In the genomic region with DNA sequence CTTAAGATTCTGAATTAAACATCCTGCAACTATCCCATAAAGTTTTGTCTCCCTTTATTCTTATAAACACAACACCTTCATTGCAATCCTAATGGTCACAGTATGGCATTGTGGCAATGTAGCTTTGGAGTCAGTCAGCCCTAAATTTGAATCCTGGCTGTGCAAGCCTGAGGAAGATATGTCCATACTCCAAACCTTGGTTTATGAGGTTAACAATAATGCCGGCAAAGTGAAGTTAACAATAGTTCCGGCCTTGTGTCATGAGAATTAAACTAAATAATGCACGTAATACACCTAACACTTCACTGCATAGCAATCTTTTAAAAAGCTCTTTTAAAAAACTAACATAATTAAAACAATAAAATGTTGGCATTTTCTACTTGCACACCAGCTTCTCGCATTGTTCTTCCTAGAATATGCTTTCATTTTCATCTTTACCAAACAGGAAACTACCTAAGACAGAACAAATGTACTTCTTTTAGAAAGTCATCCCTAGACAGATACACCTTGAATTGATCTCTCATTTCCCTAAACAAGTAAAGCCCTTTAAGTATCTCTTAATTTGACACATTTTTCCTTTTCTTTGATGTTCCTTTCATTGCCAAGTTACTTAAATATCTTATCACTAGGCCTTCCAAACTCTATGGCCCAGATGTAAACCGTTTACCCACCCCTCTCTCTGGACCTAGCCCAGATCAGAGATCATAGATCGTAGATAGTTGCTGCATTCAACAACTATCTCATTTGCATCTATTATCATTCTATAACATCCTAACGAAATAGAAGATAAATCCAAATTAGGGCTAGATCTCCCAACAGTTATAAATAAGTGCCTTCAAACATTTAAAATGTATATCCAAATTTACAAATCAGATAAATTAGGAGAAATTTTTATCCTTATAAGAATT, we compare ENCODE assay signal across 8 cellular contexts.
DNase-seq lines count a peak whose midpoint lies in the region; ATAC-seq, FAIRE-seq and TF ChIP-seq lines count a peak whose summit lies in the region.

No MANE protein-coding gene starts in this region.

- H3K27me3 ChIP-seq in left lung: no peaks in the 10 kb centered on the region
- no peaks in the 10 kb centered on the region for H3K27me3 ChIP-seq in GM23338 (ENCODE audit: insufficient read depth)

- H3K4me1 Mint-ChIP-seq in IgD-negative memory B cell (peaks cover 17 to 24% (median 17%) of the 10 kb centered on the region in 3 donors), GM23338 (peaks cover 28% of the 10 kb centered on the region)

- in situ Hi-C loops in GM13976 (cut with MboI; ENCODE audit: low sequenced_read_pairs, unreplicated experiment): no loop called here

- no peaks in the 10 kb centered on the region for H3K9me3 ChIP-seq in left lung

- H3K9me3 Mint-ChIP-seq in IgD-negative memory B cell (peaks cover 0 to 1% (median 0%) of the 10 kb centered on the region in 3 donors), GM23338 (no peaks in the 10 kb centered on the region)

- ATAC-seq in GM21526 (IDR thresholded peaks at IDR 0.05; ENCODE audit: low FRiP score, unreplicated experiment) (peak; percentile 72), left lung (no peak), GM23338 (no peak)

- intact Hi-C loops in left lung (cut with DNase I): no loop called here

- H3F3A ChIP-seq in GM23338 (replicated peaks; ENCODE audit: low read depth): no peaks in the 10 kb centered on the region

- no peak overlapping the region for H2AFZ ChIP-seq in GM23338

- peak overlapping the region; percentile 45 to 77 for H3K27ac ChIP-seq in left lung
- no peak overlapping the region for H3K27ac ChIP-seq in GM23338 (ENCODE audit: low read depth)

- peak overlapping the region; percentile 4 to 89 (median 48) for H3K27ac Mint-ChIP-seq in IgD-negative memory B cell
- H3K27ac Mint-ChIP-seq in GM23338: no peak overlapping the region

- H3K4me3 ChIP-seq in left lung (peak overlapping the region in 1 of 2 donors; percentile 33), GM23338 (no peak overlapping the region)

- no peak overlapping the region for H3K4me2 ChIP-seq in GM23338

- H3K36me3 ChIP-seq in left lung (no peaks in the 10 kb centered on the region), GM23338 (ENCODE audit: insufficient read depth) (no peaks in the 10 kb centered on the region)

- H3K4me1 ChIP-seq in left lung (peaks cover 36 to 70% of the 10 kb centered on the region in 2 donors), GM23338 (ENCODE audit: insufficient read depth) (peaks cover 39% of the 10 kb centered on the region)

- H3K4me3 Mint-ChIP-seq in IgD-negative memory B cell: peak overlapping the region; percentile 27 to 92 (median 76)
- no peak overlapping the region for H3K4me3 Mint-ChIP-seq in GM23338

- no peaks in the 10 kb centered on the region; the same call in 1 of the 2 replicates for H3K9me2 ChIP-seq in GM23338 (ENCODE audit: insufficient read depth)

- peaks cover 95% of the 10 kb centered on the region for H3K79me2 ChIP-seq in GM23338 (replicated peaks; ENCODE audit: insufficient read depth)

- peak; percentile 56 for DNase-seq in GM13976 (ENCODE audit: low spot score)
- no peak for DNase-seq in left lung
- no peak for DNase-seq in NCI-H1105 (lab: John Stamatoyannopoulos, UW)
- DNase-seq in HTR-8/SVneo (ENCODE audit: insufficient read length, low spot score): no peak
- no peak for DNase-seq in GM23338 (ENCODE audit: low spot score)
- no peak for DNase-seq in HT-29 (ENCODE audit: low spot score)

- TF ChIP-seq CTCF in GM13976 (IDR thresholded peaks at IDR 0.05; ENCODE audit: borderline replicate concordance, control extremely low read depth, extremely low read depth, insufficient read depth, missing control alignments): no peak
- TF ChIP-seq CTCF in left lung (IDR thresholded peaks at IDR 0.05): no peak
- TF ChIP-seq CTCF in GM23338 (conservative IDR thresholded peaks at IDR 0.05; ENCODE audit: low read depth in 2 of 2): no peak

- peaks cover 1% of the 10 kb centered on the region for H3K27me3 Mint-ChIP-seq in IgD-negative memory B cell
- no peaks in the 10 kb centered on the region for H3K27me3 Mint-ChIP-seq in GM23338 (ENCODE audit: insufficient read depth, low read depth, poor library complexity)

- peaks cover 10% of the 10 kb centered on the region for H4K20me1 ChIP-seq in GM23338 (replicated peaks; ENCODE audit: insufficient read depth)

- H3K36me3 Mint-ChIP-seq in IgD-negative memory B cell (peaks cover 4% of the 10 kb centered on the region), GM23338 (ENCODE audit: low read depth) (peaks cover 4% of the 10 kb centered on the region; the same call in 1 of the 3 replicates)

- no peak for FAIRE-seq in HTR-8/SVneo (lab: Jason Lieb, UNC)

TF ChIP-seq in GM23338, 12 proteins besides CTCF, POLR2A, EP300 and RAD21 (continues in another document):
- TF ChIP-seq, protein P1, sequence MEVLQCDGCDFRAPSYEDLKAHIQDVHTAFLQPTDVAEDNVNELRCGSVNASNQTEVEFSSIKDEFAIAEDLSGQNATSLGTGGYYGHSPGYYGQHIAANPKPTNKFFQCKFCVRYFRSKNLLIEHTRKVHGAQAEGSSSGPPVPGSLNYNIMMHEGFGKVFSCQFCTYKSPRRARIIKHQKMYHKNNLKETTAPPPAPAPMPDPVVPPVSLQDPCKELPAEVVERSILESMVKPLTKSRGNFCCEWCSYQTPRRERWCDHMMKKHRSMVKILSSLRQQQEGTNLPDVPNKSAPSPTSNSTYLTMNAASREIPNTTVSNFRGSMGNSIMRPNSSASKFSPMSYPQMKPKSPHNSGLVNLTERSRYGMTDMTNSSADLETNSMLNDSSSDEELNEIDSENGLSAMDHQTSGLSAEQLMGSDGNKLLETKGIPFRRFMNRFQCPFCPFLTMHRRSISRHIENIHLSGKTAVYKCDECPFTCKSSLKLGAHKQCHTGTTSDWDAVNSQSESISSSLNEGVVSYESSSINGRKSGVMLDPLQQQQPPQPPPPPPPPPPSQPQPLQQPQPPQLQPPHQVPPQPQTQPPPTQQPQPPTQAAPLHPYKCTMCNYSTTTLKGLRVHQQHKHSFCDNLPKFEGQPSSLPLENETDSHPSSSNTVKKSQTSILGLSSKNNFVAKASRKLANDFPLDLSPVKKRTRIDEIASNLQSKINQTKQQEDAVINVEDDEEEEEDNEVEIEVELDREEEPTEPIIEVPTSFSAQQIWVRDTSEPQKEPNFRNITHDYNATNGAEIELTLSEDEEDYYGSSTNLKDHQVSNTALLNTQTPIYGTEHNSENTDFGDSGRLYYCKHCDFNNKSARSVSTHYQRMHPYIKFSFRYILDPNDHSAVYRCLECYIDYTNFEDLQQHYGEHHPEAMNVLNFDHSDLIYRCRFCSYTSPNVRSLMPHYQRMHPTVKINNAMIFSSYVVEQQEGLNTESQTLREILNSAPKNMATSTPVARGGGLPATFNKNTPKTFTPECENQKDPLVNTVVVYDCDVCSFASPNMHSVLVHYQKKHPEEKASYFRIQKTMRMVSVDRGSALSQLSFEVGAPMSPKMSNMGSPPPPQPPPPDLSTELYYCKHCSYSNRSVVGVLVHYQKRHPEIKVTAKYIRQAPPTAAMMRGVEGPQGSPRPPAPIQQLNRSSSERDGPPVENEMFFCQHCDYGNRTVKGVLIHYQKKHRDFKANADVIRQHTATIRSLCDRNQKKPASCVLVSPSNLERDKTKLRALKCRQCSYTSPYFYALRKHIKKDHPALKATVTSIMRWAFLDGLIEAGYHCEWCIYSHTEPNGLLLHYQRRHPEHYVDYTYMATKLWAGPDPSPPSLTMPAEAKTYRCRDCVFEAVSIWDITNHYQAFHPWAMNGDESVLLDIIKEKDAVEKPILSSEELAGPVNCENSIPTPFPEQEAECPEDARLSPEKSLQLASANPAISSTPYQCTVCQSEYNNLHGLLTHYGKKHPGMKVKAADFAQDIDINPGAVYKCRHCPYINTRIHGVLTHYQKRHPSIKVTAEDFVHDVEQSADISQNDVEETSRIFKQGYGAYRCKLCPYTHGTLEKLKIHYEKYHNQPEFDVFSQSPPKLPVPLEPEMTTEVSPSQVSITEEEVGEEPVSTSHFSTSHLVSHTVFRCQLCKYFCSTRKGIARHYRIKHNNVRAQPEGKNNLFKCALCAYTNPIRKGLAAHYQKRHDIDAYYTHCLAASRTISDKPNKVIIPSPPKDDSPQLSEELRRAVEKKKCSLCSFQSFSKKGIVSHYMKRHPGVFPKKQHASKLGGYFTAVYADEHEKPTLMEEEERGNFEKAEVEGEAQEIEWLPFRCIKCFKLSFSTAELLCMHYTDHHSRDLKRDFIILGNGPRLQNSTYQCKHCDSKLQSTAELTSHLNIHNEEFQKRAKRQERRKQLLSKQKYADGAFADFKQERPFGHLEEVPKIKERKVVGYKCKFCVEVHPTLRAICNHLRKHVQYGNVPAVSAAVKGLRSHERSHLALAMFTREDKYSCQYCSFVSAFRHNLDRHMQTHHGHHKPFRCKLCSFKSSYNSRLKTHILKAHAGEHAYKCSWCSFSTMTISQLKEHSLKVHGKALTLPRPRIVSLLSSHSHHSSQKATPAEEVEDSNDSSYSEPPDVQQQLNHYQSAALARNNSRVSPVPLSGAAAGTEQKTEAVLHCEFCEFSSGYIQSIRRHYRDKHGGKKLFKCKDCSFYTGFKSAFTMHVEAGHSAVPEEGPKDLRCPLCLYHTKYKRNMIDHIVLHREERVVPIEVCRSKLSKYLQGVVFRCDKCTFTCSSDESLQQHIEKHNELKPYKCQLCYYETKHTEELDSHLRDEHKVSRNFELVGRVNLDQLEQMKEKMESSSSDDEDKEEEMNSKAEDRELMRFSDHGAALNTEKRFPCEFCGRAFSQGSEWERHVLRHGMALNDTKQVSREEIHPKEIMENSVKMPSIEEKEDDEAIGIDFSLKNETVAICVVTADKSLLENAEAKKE (CRISPR knock-in tag; IDR thresholded peaks at IDR 0.05): no peak
- TF ChIP-seq JUNB (IDR thresholded peaks at IDR 0.05; ENCODE audit: unreplicated experiment): no peak
- TF ChIP-seq NANOG (IDR thresholded peaks at IDR 0.05; ENCODE audit: borderline replicate concordance): no peak
- no peak for TF ChIP-seq ZNF331 (CRISPR knock-in tag; IDR thresholded peaks at IDR 0.05; ENCODE audit: low read depth)
- no peak for TF ChIP-seq POLR2AphosphoS5 (IDR thresholded peaks at IDR 0.05; ENCODE audit: low read depth)
